ENCODE assay signal across 1 cellular context in the genomic region with DNA sequence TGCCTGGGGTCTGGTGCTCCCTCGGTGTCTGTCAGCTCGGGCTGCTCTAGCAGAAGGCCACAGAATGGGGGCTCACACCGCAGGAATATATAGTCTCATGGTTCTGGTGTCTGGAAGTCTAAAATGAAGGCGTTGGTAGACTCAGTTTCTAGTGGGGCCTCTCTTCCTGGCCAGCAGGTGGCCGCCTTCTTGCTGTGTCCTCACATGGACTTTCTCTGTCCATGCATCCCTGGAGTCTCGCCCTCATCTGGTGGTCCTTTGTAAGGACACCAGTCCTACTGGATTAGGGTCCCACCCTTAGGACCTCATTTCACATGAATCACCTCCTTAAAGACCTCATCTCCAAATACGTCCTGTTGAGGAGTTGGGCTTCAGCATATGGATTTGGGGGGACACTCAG.
TF ChIP-seq lines count a peak whose summit lies in the region.

No MANE protein-coding gene starts in this region.

TF ChIP-seq in liver, 16 proteins besides CTCF, POLR2A, EP300 and RAD21 (continued from another document):
- TF ChIP-seq, protein P1, sequence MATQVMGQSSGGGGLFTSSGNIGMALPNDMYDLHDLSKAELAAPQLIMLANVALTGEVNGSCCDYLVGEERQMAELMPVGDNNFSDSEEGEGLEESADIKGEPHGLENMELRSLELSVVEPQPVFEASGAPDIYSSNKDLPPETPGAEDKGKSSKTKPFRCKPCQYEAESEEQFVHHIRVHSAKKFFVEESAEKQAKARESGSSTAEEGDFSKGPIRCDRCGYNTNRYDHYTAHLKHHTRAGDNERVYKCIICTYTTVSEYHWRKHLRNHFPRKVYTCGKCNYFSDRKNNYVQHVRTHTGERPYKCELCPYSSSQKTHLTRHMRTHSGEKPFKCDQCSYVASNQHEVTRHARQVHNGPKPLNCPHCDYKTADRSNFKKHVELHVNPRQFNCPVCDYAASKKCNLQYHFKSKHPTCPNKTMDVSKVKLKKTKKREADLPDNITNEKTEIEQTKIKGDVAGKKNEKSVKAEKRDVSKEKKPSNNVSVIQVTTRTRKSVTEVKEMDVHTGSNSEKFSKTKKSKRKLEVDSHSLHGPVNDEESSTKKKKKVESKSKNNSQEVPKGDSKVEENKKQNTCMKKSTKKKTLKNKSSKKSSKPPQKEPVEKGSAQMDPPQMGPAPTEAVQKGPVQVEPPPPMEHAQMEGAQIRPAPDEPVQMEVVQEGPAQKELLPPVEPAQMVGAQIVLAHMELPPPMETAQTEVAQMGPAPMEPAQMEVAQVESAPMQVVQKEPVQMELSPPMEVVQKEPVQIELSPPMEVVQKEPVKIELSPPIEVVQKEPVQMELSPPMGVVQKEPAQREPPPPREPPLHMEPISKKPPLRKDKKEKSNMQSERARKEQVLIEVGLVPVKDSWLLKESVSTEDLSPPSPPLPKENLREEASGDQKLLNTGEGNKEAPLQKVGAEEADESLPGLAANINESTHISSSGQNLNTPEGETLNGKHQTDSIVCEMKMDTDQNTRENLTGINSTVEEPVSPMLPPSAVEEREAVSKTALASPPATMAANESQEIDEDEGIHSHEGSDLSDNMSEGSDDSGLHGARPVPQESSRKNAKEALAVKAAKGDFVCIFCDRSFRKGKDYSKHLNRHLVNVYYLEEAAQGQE (IDR thresholded peaks at IDR 0.05), result no peak
- no peak for TF ChIP-seq EGR1 (IDR thresholded peaks at IDR 0.05; ENCODE audit: low read depth in 2 of 2)
- no peak for TF ChIP-seq GABPA (IDR thresholded peaks at IDR 0.05 in 1 of 2, conservative IDR thresholded peaks at IDR 0.05 in 1 of 2)
- TF ChIP-seq YY1 (IDR thresholded peaks at IDR 0.05), result no peak
- no peak for TF ChIP-seq FOXA1 (IDR thresholded peaks at IDR 0.05)
- no peak for TF ChIP-seq JUND (IDR thresholded peaks at IDR 0.05)
- TF ChIP-seq, protein P2, sequence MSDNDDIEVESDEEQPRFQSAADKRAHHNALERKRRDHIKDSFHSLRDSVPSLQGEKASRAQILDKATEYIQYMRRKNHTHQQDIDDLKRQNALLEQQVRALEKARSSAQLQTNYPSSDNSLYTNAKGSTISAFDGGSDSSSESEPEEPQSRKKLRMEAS (IDR thresholded peaks at IDR 0.05), result no peak
- TF ChIP-seq HNF4G (IDR thresholded peaks at IDR 0.05), result no peak
- no peak for TF ChIP-seq FOXA2 (IDR thresholded peaks at IDR 0.05)
